14 cellular contexts compared by ENCODE assay signal in genomic region chr3:197880361-197881339, GRCh38.
A peak's percentile ranks its signal among the peaks of the same experiment; 100 is the strongest.
DNase-seq lines count a peak whose midpoint lies in the region; ATAC-seq and TF ChIP-seq lines count a peak whose summit lies in the region.
"Had no signal": no experiment of that assay in that cellular context is flagged by ENCODE, and none has a peak within 500 bp of the region (broad histone marks: within the 10 kb centered on the region; RNA-seq: fewer than 3 reads in every experiment).

No MANE protein-coding gene starts in this region.

- peaks cover 30% of the 10 kb centered on the region for H3K36me3 Mint-ChIP-seq in activated CD8-positive, alpha-beta T cell treated with anti-CD3 and anti-CD28 coated beads for 36 hours (ENCODE audit: low read depth)
- H3K36me3 Mint-ChIP-seq in activated CD8-positive, alpha-beta T cell treated with anti-CD3 and anti-CD28 coated beads, Interleukin-2, amount 10 ng/mL, durations not matched to agents 7 days and 5 days (ENCODE audit: low read depth), result peaks cover 39% of the 10 kb centered on the region
- peaks cover 82% of the 10 kb centered on the region for H3K36me3 Mint-ChIP-seq in stimulated activated effector memory CD8-positive, alpha-beta T cell treated with anti-CD3 and anti-CD28 coated beads, Interleukin-12 subunit alpha, Interleukin-12 subunit beta, amount 100 ng/mL, for 72 hours

- H3K9me3 ChIP-seq in SJCRH30 (replicated peaks) (no peaks in the 10 kb centered on the region), WERI-Rb-1 (ENCODE audit: severe bottlenecking) (no peaks in the 10 kb centered on the region)
- H3K9me3 ChIP-seq: gastrocnemius medialis, spleen, upper lobe of left lung had no signal

- no peak for TF ChIP-seq CTCF in activated CD8-positive, alpha-beta T cell treated with anti-CD3 and anti-CD28 coated beads for 36 hours (IDR thresholded peaks at IDR 0.05)
- TF ChIP-seq CTCF in WERI-Rb-1 (IDR thresholded peaks at IDR 0.05; ENCODE audit: low read depth, low read length), result no peak

- H3K4me1 ChIP-seq in SJCRH30, result peaks cover 31% of the 10 kb centered on the region
- H3K4me1 ChIP-seq: gastrocnemius medialis had no signal

- H3K9me3 Mint-ChIP-seq in activated CD8-positive, alpha-beta T cell treated with anti-CD3 and anti-CD28 coated beads for 36 hours, result no peaks in the 10 kb centered on the region
- no peaks in the 10 kb centered on the region for H3K9me3 Mint-ChIP-seq in activated CD8-positive, alpha-beta T cell treated with anti-CD3 and anti-CD28 coated beads, Interleukin-2, amount 10 ng/mL, durations not matched to agents 7 days and 5 days (ENCODE audit: insufficient read depth)
- H3K9me3 Mint-ChIP-seq in stimulated activated effector memory CD8-positive, alpha-beta T cell treated with anti-CD3 and anti-CD28 coated beads, Interleukin-12 subunit alpha, Interleukin-12 subunit beta, amount 100 ng/mL, for 72 hours, result no peaks in the 10 kb centered on the region

- CTCF ChIA-PET in activated CD8-positive, alpha-beta T cell treated with anti-CD3 and anti-CD28 coated beads for 36 hours (lab: Charles Lee), result no interaction called here
- CTCF ChIA-PET in activated CD8-positive, alpha-beta T cell treated with anti-CD3 and anti-CD28 coated beads, Interleukin-2, amount 10 ng/mL, durations not matched to agents 7 days and 5 days (lab: Charles Lee), result interaction anchor here (1.0 kb wide), 1 partner anchor 25 kb away, joined by 4 read pairs; no protein-coding TSS in a partner anchor

- POLR2A ChIA-PET in activated CD8-positive, alpha-beta T cell treated with anti-CD3 and anti-CD28 coated beads for 36 hours (lab: Charles Lee), result no interaction called here
- POLR2A ChIA-PET in activated CD8-positive, alpha-beta T cell treated with anti-CD3 and anti-CD28 coated beads, Interleukin-2, amount 10 ng/mL, durations not matched to agents 7 days and 5 days (lab: Charles Lee), result no interaction called here

- no peak for DNase-seq in activated CD8-positive, alpha-beta T cell treated with anti-CD3 and anti-CD28 coated beads for 36 hours
- no peak for DNase-seq in activated CD8-positive, alpha-beta T cell treated with anti-CD3 and anti-CD28 coated beads, Interleukin-2, amount 10 ng/mL, durations not matched to agents 7 days and 5 days
- peak; percentile 21 to 61 for DNase-seq in SJCRH30
- peak; percentile 24 for DNase-seq in globus pallidus (ENCODE audit: low spot score)
- DNase-seq in stimulated activated effector memory CD8-positive, alpha-beta T cell treated with anti-CD3 and anti-CD28 coated beads, Interleukin-12 subunit alpha, Interleukin-12 subunit beta, amount 100 ng/mL, for 72 hours (ENCODE audit: low spot score in 2 of 2), result peak in 1 of 2 donors; percentile 42
- DNase-seq in cerebellar nuclear complex (lab: John Stamatoyannopoulos, UW), result no peak
- no peak for DNase-seq in OCI-M2 (lab: John Stamatoyannopoulos, UW; ENCODE audit: unreplicated experiment)
- DNase-seq in WERI-Rb-1, result no peak
- DNase-seq: activated CD8-positive, alpha-beta memory T cell treated with anti-CD3 and anti-CD28 coated beads, Interleukin-2, amount 50 U/mL, for 4 hours; DND-41; effector CD4-positive, alpha-beta T cell; gastrocnemius medialis; spleen; upper lobe of left lung had no signal

- intact Hi-C loops in activated CD8-positive, alpha-beta T cell treated with anti-CD3 and anti-CD28 coated beads for 36 hours (cut with micrococcal nuclease), result no loop called here

- H3K4me3 Mint-ChIP-seq in activated CD8-positive, alpha-beta T cell treated with anti-CD3 and anti-CD28 coated beads for 36 hours, result no peak overlapping the region
- no peak overlapping the region for H3K4me3 Mint-ChIP-seq in activated CD8-positive, alpha-beta T cell treated with anti-CD3 and anti-CD28 coated beads, Interleukin-2, amount 10 ng/mL, durations not matched to agents 7 days and 5 days
- H3K4me3 Mint-ChIP-seq in stimulated activated effector memory CD8-positive, alpha-beta T cell treated with anti-CD3 and anti-CD28 coated beads, Interleukin-12 subunit alpha, Interleukin-12 subunit beta, amount 100 ng/mL, for 72 hours, result no peak overlapping the region

- H3K27ac Mint-ChIP-seq in activated CD8-positive, alpha-beta T cell treated with anti-CD3 and anti-CD28 coated beads for 36 hours, result peak overlapping the region; percentile 4
- H3K27ac Mint-ChIP-seq in activated CD8-positive, alpha-beta T cell treated with anti-CD3 and anti-CD28 coated beads, Interleukin-2, amount 10 ng/mL, durations not matched to agents 7 days and 5 days, result no peak overlapping the region
- peak overlapping the region; percentile 88 for H3K27ac Mint-ChIP-seq in stimulated activated effector memory CD8-positive, alpha-beta T cell treated with anti-CD3 and anti-CD28 coated beads, Interleukin-12 subunit alpha, Interleukin-12 subunit beta, amount 100 ng/mL, for 72 hours

- peaks cover 26% of the 10 kb centered on the region for H3K4me1 Mint-ChIP-seq in activated CD8-positive, alpha-beta T cell treated with anti-CD3 and anti-CD28 coated beads for 36 hours (ENCODE audit: low read depth)
- H3K4me1 Mint-ChIP-seq in activated CD8-positive, alpha-beta T cell treated with anti-CD3 and anti-CD28 coated beads, Interleukin-2, amount 10 ng/mL, durations not matched to agents 7 days and 5 days (ENCODE audit: low read depth), result peaks cover 16% of the 10 kb centered on the region
- peaks cover 16% of the 10 kb centered on the region for H3K4me1 Mint-ChIP-seq in stimulated activated effector memory CD8-positive, alpha-beta T cell treated with anti-CD3 and anti-CD28 coated beads, Interleukin-12 subunit alpha, Interleukin-12 subunit beta, amount 100 ng/mL, for 72 hours

- no peak for ATAC-seq in activated CD8-positive, alpha-beta T cell treated with anti-CD3 and anti-CD28 coated beads for 36 hours
- ATAC-seq in activated CD8-positive, alpha-beta T cell treated with anti-CD3 and anti-CD28 coated beads, Interleukin-2, amount 10 ng/mL, durations not matched to agents 7 days and 5 days, result no peak
- ATAC-seq in stimulated activated effector memory CD8-positive, alpha-beta T cell treated with anti-CD3 and anti-CD28 coated beads, Interleukin-12 subunit alpha, Interleukin-12 subunit beta, amount 100 ng/mL, for 72 hours, result no peak
- ATAC-seq: gastrocnemius medialis had no signal

- peak overlapping the region; percentile 43 for H3K27ac ChIP-seq in SJCRH30
- no peak overlapping the region for H3K27ac ChIP-seq in WERI-Rb-1
- H3K27ac ChIP-seq: gastrocnemius medialis, upper lobe of left lung had no signal

- H3K27me3 ChIP-seq in SJCRH30 (no peaks in the 10 kb centered on the region), WERI-Rb-1 (ENCODE audit: insufficient read depth, low read depth, severe bottlenecking) (no peaks in the 10 kb centered on the region)
- H3K27me3 ChIP-seq: gastrocnemius medialis, spleen, upper lobe of left lung had no signal

- no peaks in the 10 kb centered on the region for H3K27me3 Mint-ChIP-seq in activated CD8-positive, alpha-beta T cell treated with anti-CD3 and anti-CD28 coated beads for 36 hours
- H3K27me3 Mint-ChIP-seq in activated CD8-positive, alpha-beta T cell treated with anti-CD3 and anti-CD28 coated beads, Interleukin-2, amount 10 ng/mL, durations not matched to agents 7 days and 5 days (ENCODE audit: low read depth), result no peaks in the 10 kb centered on the region

- H3K36me3 ChIP-seq in SJCRH30 (peaks cover 21% of the 10 kb centered on the region), WERI-Rb-1 (no peaks in the 10 kb centered on the region)

- H3K4me3 ChIP-seq in SJCRH30 (no peak overlapping the region), WERI-Rb-1 (ENCODE audit: low read depth, low read length) (no peak overlapping the region)
- H3K4me3 ChIP-seq: gastrocnemius medialis, spleen, upper lobe of left lung had no signal

Comparison
In these comparisons a context has a peak if more than half of its experiments do, and no peak if none do; other contexts are left out.
1. DNase-seq: peak in SJCRH30 (2 of 2) and globus pallidus (single experiment); none in activated CD8-positive, alpha-beta T cell treated with anti-CD3 and anti-CD28 coated beads for 36 hours (single experiment), activated CD8-positive, alpha-beta T cell treated with anti-CD3 and anti-CD28 coated beads, Interleukin-2, amount 10 ng/mL, durations not matched to agents 7 days and 5 days (single experiment), cerebellar nuclear complex (0 of 2), OCI-M2 (single experiment) and WERI-Rb-1 (single experiment).